2 cellular contexts compared by ENCODE assay signal in the genomic region with DNA sequence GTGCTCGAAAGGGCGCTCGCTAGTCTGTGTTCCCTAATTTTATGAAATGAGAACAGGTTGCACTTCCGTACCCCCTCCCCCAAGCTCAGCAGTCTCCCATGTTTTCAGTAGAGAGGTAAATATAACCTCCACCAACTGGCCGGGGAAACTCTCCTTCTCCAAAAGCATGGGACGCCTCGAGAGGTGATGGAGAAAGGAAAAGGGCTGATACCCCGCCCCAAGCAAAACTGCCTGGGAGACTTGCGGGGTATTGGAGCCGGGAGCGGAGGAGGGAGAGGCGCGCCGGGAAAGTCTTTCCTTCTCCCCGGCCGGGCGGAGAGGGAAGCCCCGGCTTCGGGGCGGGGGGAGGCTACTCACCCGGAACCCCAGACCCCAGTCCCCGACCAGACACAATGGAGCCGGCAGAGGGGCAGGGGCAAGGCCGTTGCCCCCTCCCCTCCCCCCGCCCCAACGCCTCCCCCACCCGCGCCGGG.
TF ChIP-seq lines count a peak whose summit lies in the region.

No MANE protein-coding gene starts in this region.

TF ChIP-seq in SK-N-SH, 30 proteins besides CTCF, POLR2A, EP300 and RAD21:
- TF ChIP-seq MEF2A (IDR thresholded peaks at IDR 0.05; ENCODE audit: borderline replicate concordance, low read depth): no peak
- TF ChIP-seq, protein P1, sequence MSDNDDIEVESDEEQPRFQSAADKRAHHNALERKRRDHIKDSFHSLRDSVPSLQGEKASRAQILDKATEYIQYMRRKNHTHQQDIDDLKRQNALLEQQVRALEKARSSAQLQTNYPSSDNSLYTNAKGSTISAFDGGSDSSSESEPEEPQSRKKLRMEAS (IDR thresholded peaks at IDR 0.05; ENCODE audit: low read depth): no peak
- TF ChIP-seq TCF12 (IDR thresholded peaks at IDR 0.05): no peak
- no peak for TF ChIP-seq EZH2phosphoT487 (IDR thresholded peaks at IDR 0.05; ENCODE audit: borderline replicate concordance, low read depth)
- no peak for TF ChIP-seq JUND (IDR thresholded peaks at IDR 0.05)
- TF ChIP-seq, protein P2, sequence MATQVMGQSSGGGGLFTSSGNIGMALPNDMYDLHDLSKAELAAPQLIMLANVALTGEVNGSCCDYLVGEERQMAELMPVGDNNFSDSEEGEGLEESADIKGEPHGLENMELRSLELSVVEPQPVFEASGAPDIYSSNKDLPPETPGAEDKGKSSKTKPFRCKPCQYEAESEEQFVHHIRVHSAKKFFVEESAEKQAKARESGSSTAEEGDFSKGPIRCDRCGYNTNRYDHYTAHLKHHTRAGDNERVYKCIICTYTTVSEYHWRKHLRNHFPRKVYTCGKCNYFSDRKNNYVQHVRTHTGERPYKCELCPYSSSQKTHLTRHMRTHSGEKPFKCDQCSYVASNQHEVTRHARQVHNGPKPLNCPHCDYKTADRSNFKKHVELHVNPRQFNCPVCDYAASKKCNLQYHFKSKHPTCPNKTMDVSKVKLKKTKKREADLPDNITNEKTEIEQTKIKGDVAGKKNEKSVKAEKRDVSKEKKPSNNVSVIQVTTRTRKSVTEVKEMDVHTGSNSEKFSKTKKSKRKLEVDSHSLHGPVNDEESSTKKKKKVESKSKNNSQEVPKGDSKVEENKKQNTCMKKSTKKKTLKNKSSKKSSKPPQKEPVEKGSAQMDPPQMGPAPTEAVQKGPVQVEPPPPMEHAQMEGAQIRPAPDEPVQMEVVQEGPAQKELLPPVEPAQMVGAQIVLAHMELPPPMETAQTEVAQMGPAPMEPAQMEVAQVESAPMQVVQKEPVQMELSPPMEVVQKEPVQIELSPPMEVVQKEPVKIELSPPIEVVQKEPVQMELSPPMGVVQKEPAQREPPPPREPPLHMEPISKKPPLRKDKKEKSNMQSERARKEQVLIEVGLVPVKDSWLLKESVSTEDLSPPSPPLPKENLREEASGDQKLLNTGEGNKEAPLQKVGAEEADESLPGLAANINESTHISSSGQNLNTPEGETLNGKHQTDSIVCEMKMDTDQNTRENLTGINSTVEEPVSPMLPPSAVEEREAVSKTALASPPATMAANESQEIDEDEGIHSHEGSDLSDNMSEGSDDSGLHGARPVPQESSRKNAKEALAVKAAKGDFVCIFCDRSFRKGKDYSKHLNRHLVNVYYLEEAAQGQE (IDR thresholded peaks at IDR 0.05; ENCODE audit: low read depth, low read length): no peak
- 0 out of 2 replicates have a peak, but pooled peaks have one; percentile 31 for TF ChIP-seq ELF1 (IDR thresholded peaks at IDR 0.05)
- TF ChIP-seq, protein P3, sequence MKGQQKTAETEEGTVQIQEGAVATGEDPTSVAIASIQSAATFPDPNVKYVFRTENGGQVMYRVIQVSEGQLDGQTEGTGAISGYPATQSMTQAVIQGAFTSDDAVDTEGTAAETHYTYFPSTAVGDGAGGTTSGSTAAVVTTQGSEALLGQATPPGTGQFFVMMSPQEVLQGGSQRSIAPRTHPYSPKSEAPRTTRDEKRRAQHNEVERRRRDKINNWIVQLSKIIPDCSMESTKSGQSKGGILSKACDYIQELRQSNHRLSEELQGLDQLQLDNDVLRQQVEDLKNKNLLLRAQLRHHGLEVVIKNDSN (IDR thresholded peaks at IDR 0.05; ENCODE audit: borderline replicate concordance, low read depth): no peak
- TF ChIP-seq NRF1 (IDR thresholded peaks at IDR 0.05; ENCODE audit: low read depth, low read length): no peak
TF ChIP-seq in SK-N-SH: peak in this region for 1.

TF ChIP-seq in HepG2, 621 proteins besides CTCF, POLR2A, EP300 and RAD21:
- peak; percentile 38 for TF ChIP-seq SAP130 (CRISPR knock-in tag; IDR thresholded peaks at IDR 0.05; ENCODE audit: low read depth)
- TF ChIP-seq FOXA3 (CRISPR knock-in tag; IDR thresholded peaks at IDR 0.05): 0 out of 2 replicates have a peak, but pooled peaks have one; percentile 4
- TF ChIP-seq, protein P4, sequence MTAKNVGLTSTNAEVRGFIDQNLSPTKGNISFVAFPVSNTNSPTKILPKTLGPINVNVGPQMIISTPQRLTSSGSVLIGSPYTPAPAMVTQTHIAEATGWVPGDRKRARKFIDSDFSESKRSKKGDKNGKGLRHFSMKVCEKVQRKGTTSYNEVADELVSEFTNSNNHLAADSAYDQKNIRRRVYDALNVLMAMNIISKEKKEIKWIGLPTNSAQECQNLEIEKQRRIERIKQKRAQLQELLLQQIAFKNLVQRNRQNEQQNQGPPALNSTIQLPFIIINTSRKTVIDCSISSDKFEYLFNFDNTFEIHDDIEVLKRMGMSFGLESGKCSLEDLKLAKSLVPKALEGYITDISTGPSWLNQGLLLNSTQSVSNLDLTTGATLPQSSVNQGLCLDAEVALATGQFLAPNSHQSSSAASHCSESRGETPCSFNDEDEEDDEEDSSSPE (CRISPR knock-in tag; IDR thresholded peaks at IDR 0.05): 0 out of 2 replicates have a peak, but pooled peaks have one; percentile 4
- TF ChIP-seq ZNF225 (CRISPR knock-in tag; IDR thresholded peaks at IDR 0.05): no peak
- TF ChIP-seq PCBP1 (IDR thresholded peaks at IDR 0.05; ENCODE audit: borderline replicate concordance, low read depth, low read length): 0 out of 2 replicates have a peak, but pooled peaks have one; percentile 48
- no peak for TF ChIP-seq ZSCAN31 (CRISPR knock-in tag; IDR thresholded peaks at IDR 0.05; ENCODE audit: low read depth)
- TF ChIP-seq ZNF850 (CRISPR knock-in tag; conservative IDR thresholded peaks at IDR 0.05): no peak
- TF ChIP-seq FOXK2 (IDR thresholded peaks at IDR 0.05): no peak
